ENCODE assay signal across 20 cellular contexts in the genomic region with DNA sequence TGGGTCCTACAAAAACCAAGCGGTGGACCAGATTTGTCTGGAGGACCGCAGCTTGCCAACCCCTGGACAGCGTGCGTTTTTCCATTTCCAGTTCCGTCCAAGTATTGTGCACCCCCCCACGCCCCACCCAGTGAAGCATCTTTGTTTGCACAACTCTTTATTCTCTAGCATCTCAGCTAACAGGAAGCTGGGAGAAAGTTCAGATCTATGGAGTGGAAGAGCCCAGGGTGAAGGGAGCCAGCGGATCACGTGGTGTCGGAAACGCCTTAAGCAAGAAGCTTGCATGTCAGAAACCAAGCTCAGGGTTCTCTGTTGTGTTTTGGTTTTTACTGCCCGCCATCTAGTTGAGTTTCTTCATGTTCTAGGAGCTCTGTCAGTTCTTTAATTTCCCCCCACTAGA. TPM values are rescaled to one million over a fixed set of nuclear protein-coding genes. Genes with fewer than 3 reads are reported as not detected.
DNase-seq lines count a peak whose midpoint lies in the region; ATAC-seq and TF ChIP-seq lines count a peak whose summit lies in the region.
"Had no signal": no experiment of that assay in that cellular context is flagged by ENCODE, and none has a peak within 500 bp of the region (broad histone marks: within the 10 kb centered on the region; RNA-seq: fewer than 3 reads in every experiment).

No MANE protein-coding gene starts in this region.

- peaks cover 99% of the 10 kb centered on the region for H3K79me2 ChIP-seq in Karpas-422 (ENCODE audit: low read length)
- peaks cover 100% of the 10 kb centered on the region for H3K79me2 ChIP-seq in hepatocyte

- H3K9me2 ChIP-seq in Karpas-422 (replicated peaks; ENCODE audit: insufficient read depth, low read length) (no peaks in the 10 kb centered on the region), hepatocyte (replicated peaks; ENCODE audit: insufficient read depth) (no peaks in the 10 kb centered on the region)

- H2AFZ ChIP-seq in Karpas-422 (ENCODE audit: low read length) = no peak overlapping the region
- no peak overlapping the region for H2AFZ ChIP-seq in hepatocyte
- H2AFZ ChIP-seq: GM23248 had no signal

- H3K9me3 Mint-ChIP-seq in CD8-positive, alpha-beta T cell = peaks cover 2% of the 10 kb centered on the region

- intact Hi-C loops in CD8-positive, alpha-beta T cell (cut with DNase I, micrococcal nuclease) = no loop called here

- DNase-seq in CD8-positive, alpha-beta T cell = no peak
- DNase-seq in Karpas-422 (peak; percentile 76), T-helper 17 cell (no peak), globus pallidus (ENCODE audit: low spot score) (peak; percentile 53), iPS-NIHi7 (ENCODE audit: extremely low spot score) (no peak), hepatocyte (ENCODE audit: low spot score) (no peak), DMS79 (lab: John Stamatoyannopoulos, UW) (no peak)
- DNase-seq: activated CD8-positive, alpha-beta memory T cell treated with anti-CD3 and anti-CD28 coated beads, Interleukin-2, amount 50 U/mL, for 4 hours; glutamatergic neuron; GM23248; NCI-H2227 treated with DMSO at 0.1 percent for 48 hours; right lobe of liver; stimulated activated CD4-positive, alpha-beta T cell treated with anti-CD3 and anti-CD28 coated beads, Interleukin-1b, Interleukin-23, amount 100 ng/mL, for 48 hours; stimulated activated CD8-positive, alpha-beta memory T cell treated with anti-CD3 and anti-CD28 coated beads, Interleukin-4, amount 100 ng/mL, for 48 hours; T-helper 1 cell had no signal

- TF ChIP-seq CTCF in CD8-positive, alpha-beta T cell (IDR thresholded peaks at IDR 0.05) = no peak
- no peak for TF ChIP-seq CTCF in hepatocyte (IDR thresholded peaks at IDR 0.05; ENCODE audit: poor library complexity)

- H3K9ac ChIP-seq in Karpas-422 (ENCODE audit: low read length) = peak overlapping the region; percentile 53
- H3K9ac ChIP-seq: GM23248 had no signal

- POLR2A ChIA-PET in CD8-positive, alpha-beta T cell (lab: Charles Lee) = interaction anchor here (0.9 kb wide), 1 partner anchor 14 kb away, joined by 3 read pairs; no protein-coding TSS in a partner anchor

- H3K27me3 ChIP-seq in CD8-positive, alpha-beta T cell (ENCODE audit: insufficient read depth, low read length) = no peaks in the 10 kb centered on the region
- no peaks in the 10 kb centered on the region for H3K27me3 ChIP-seq in Karpas-422 (ENCODE audit: low read length)
- H3K27me3 ChIP-seq in hepatocyte = no peaks in the 10 kb centered on the region
- H3K27me3 ChIP-seq: right lobe of liver, upper lobe of left lung had no signal

- 94% methylated on average over 11 of the region's 11 CpGs for WGBS in hepatocyte (ENCODE audit: low lambda C conversion rate, missing lambda C conversion rate)

- CTCF ChIA-PET in CD8-positive, alpha-beta T cell (lab: Charles Lee) = interaction anchor here (0.7 to 1.8 kb wide), 2 partner anchors 12 to 48 kb away, joined by 3 to 4 read pairs; no protein-coding TSS in a partner anchor

- H3K4me2 ChIP-seq in Karpas-422 (ENCODE audit: low read depth, low read length, poor library complexity, severe bottlenecking) (peak overlapping the region; percentile 76), hepatocyte (no peak overlapping the region)

- H3K36me3 ChIP-seq in CD8-positive, alpha-beta T cell (ENCODE audit: insufficient read depth, low read length) = no peaks in the 10 kb centered on the region
- H3K36me3 ChIP-seq in Karpas-422 (ENCODE audit: insufficient read depth, low read length) = peaks cover 9% of the 10 kb centered on the region; the same call in 1 of the 2 replicates
- H3K36me3 ChIP-seq in hepatocyte (replicated peaks; ENCODE audit: insufficient read depth, low read depth) = no peaks in the 10 kb centered on the region
- H3K36me3 ChIP-seq: right lobe of liver, upper lobe of left lung had no signal

- H3K9me3 ChIP-seq in CD8-positive, alpha-beta T cell (ENCODE audit: low read length) = no peaks in the 10 kb centered on the region
- H3K9me3 ChIP-seq in Karpas-422 (ENCODE audit: low read length) (no peaks in the 10 kb centered on the region), T-helper 17 cell (ENCODE audit: control insufficient read depth, low read length, poor library complexity, severe bottlenecking) (no peaks in the 10 kb centered on the region), hepatocyte (ENCODE audit: low read depth) (no peaks in the 10 kb centered on the region)
- H3K9me3 ChIP-seq: right lobe of liver, upper lobe of left lung had no signal

- H3K4me3 ChIP-seq in CD8-positive, alpha-beta T cell (ENCODE audit: low read depth, low read length) = no peak overlapping the region
- H3K4me3 ChIP-seq in Karpas-422 (ENCODE audit: low read length) (peak overlapping the region; percentile 56), hepatocyte (no peak overlapping the region)
- H3K4me3 ChIP-seq: GM23248, right lobe of liver, upper lobe of left lung had no signal

- H4K20me1 ChIP-seq in Karpas-422 (ENCODE audit: insufficient read depth, low read depth, low read length) (peaks cover 9% of the 10 kb centered on the region; the same call in 1 of the 2 replicates), hepatocyte (ENCODE audit: insufficient read depth, poor library complexity, severe bottlenecking) (peaks cover 87% of the 10 kb centered on the region)

- ATAC-seq in CD8-positive, alpha-beta T cell = peak; percentile 40
- ATAC-seq in T-helper 17 cell = no peak
- ATAC-seq in HG02642 (IDR thresholded peaks at IDR 0.05; ENCODE audit: poor library complexity, unreplicated experiment) = no peak
- ATAC-seq: activated CD4-positive, CD25-positive, alpha-beta regulatory T cell treated with anti-CD3 and anti-CD28 coated beads, Interleukin-2, amount 50 U/mL, for 24 hours had no signal

- H3K4me1 ChIP-seq in CD8-positive, alpha-beta T cell (ENCODE audit: insufficient read depth, low read length) = peaks cover 76% of the 10 kb centered on the region
- H3K4me1 ChIP-seq in Karpas-422 (ENCODE audit: low read length) (peaks cover 76% of the 10 kb centered on the region), hepatocyte (ENCODE audit: insufficient read depth) (peaks cover 5% of the 10 kb centered on the region)

- H3K27me3 Mint-ChIP-seq in CD8-positive, alpha-beta T cell (ENCODE audit: low read depth) = no peaks in the 10 kb centered on the region
- no peaks in the 10 kb centered on the region for H3K27me3 Mint-ChIP-seq in T-helper 17 cell
- H3K27me3 Mint-ChIP-seq: central memory CD8-positive, alpha-beta T cell; memory B cell had no signal

- no peak overlapping the region for H3K4me3 Mint-ChIP-seq in CD8-positive, alpha-beta T cell
- no peak overlapping the region for H3K4me3 Mint-ChIP-seq in T-helper 17 cell
- H3K4me3 Mint-ChIP-seq: central memory CD8-positive, alpha-beta T cell had no signal

- H3K27ac Mint-ChIP-seq in CD8-positive, alpha-beta T cell = peak overlapping the region; percentile 79
- H3K27ac Mint-ChIP-seq in T-helper 17 cell = peak overlapping the region; percentile 37

- peaks cover 89% of the 10 kb centered on the region for H3K4me1 Mint-ChIP-seq in CD8-positive, alpha-beta T cell (ENCODE audit: low read depth)
- peaks cover 65% of the 10 kb centered on the region for H3K4me1 Mint-ChIP-seq in T-helper 17 cell

- peaks cover 6% of the 10 kb centered on the region for H3K36me3 Mint-ChIP-seq in CD8-positive, alpha-beta T cell
- H3K36me3 Mint-ChIP-seq in T-helper 17 cell (ENCODE audit: low read depth) = no peaks in the 10 kb centered on the region

- H3K27ac ChIP-seq in CD8-positive, alpha-beta T cell (ENCODE audit: low read depth, low read length) = no peak overlapping the region
- H3K27ac ChIP-seq in Karpas-422 (ENCODE audit: low read length) = peak overlapping the region; percentile 82
- no peak overlapping the region for H3K27ac ChIP-seq in hepatocyte
- H3K27ac ChIP-seq: GM23248, right lobe of liver had no signal

RNA-seq across cellular contexts. Expression of a gene that starts 29.9 kb away (rescaled TPM):
- 100 to 1,000 TPM in 1 of 2 experiments, 10 to 100 TPM in 1; 98.4 to 111 TPM for total RNA-seq in CD8-positive, alpha-beta T cell
- total RNA-seq in Karpas-422 (2014; rRNA removed; shearing (Covaris generic); ENCODE audit: low replicate concordance) = 104 and 174 TPM in 2 replicates
- total RNA-seq in T-helper 17 cell (100 to 1,000 TPM; 149 to 158 TPM), hepatocyte (60.2 and 67.0 TPM in 2 replicates)
- 32.9 and 47.5 TPM in 2 replicates for polyA plus RNA-seq in hepatocyte

Comparison
In these comparisons a context has a peak if more than half of its experiments do, and no peak if none do; other contexts are left out.
1. DNase-seq: peak in Karpas-422 (single experiment) and globus pallidus (single experiment); none in CD8-positive, alpha-beta T cell (0 of 7), T-helper 17 cell (0 of 3), iPS-NIHi7 (single experiment), hepatocyte (single experiment) and DMS79 (single experiment).